ENCODE assay signal across 1 cellular context in the genomic region with DNA sequence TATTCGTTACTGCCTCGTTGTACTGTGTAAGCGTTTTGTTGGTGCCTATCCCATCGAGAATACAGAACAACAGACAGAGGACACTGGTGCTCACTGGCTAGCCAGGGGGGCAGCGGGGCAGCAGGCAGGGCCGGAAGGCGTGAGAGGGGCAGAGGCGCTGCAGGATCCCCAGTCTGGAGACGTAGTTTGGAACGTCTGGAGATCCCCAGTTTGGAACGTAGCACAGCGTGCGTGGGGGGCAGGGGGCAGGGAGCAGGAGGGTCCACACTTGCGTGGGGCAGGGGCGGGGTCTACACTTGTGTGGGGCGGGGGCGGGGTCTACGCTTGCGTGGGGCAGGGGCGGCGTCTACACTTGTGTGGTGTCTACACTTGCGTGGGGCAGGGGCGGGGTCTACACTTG.
TF ChIP-seq lines count a peak whose summit lies in the region.

No MANE protein-coding gene starts in this region.

TF ChIP-seq in H1, 55 proteins besides CTCF, POLR2A, EP300 and RAD21:
- TF ChIP-seq MAFK (IDR thresholded peaks at IDR 0.05; ENCODE audit: low read depth, low read length): no peak
- no peak for TF ChIP-seq SRF (IDR thresholded peaks at IDR 0.05; ENCODE audit: low read depth, low read length)
- TF ChIP-seq BRCA1 (IDR thresholded peaks at IDR 0.05; ENCODE audit: low read depth, low read length): no peak
- no peak for TF ChIP-seq PHF8 (conservative IDR thresholded peaks at IDR 0.05; ENCODE audit: low read depth, low read length)
- TF ChIP-seq EZH2 (IDR thresholded peaks at IDR 0.05; ENCODE audit: low read depth, low read length, severe bottlenecking): no peak
